Comparison of ENCODE assay signal across 21 cellular contexts in genomic region chr9:128415222-128415621, GRCh38.
"Had no signal": no experiment of that assay in that cellular context is flagged by ENCODE, and none has a peak within 500 bp of the region (broad histone marks: within the 10 kb centered on the region; RNA-seq: fewer than 3 reads in every experiment).

No MANE protein-coding gene starts in this region.

- H3K36me3 Mint-ChIP-seq: activated naive CD8-positive, alpha-beta T cell treated with anti-CD3 and anti-CD28 coated beads for 36 hours; natural killer cell had no signal

- H3K9me3 Mint-ChIP-seq: activated B cell treated with CpG ODN at 0.5 μM for 24 hours; activated naive CD8-positive, alpha-beta T cell treated with anti-CD3 and anti-CD28 coated beads for 36 hours; natural killer cell; stimulated activated naive CD8-positive, alpha-beta T cell treated with anti-CD3 and anti-CD28 coated beads, Interleukin-15, Interleukin-2, amounts not matched to agents 100 ng/mL and 50 ng/mL, for 24 hours had no signal

- H3K27me3 ChIP-seq: testis had no signal

- ATAC-seq: activated CD8-positive, alpha-beta T cell treated with anti-CD3 and anti-CD28 coated beads, Interleukin-2, amount 10 ng/mL, durations not matched to agents 7 days and 5 days; left lung; natural killer cell; right cardiac atrium; T-helper 17 cell had no signal

- H3K27ac ChIP-seq: brain microvascular endothelial cell, esophagus muscularis mucosa, hepatocyte, left lung, prostate gland, testis had no signal

- H3K4me2 ChIP-seq: hepatocyte had no signal

- H3K27ac Mint-ChIP-seq: activated B cell treated with CpG ODN at 0.5 μM for 24 hours; activated CD8-positive, alpha-beta T cell treated with anti-CD3 and anti-CD28 coated beads, Interleukin-2, amount 10 ng/mL, durations not matched to agents 7 days and 5 days; activated naive CD8-positive, alpha-beta T cell treated with anti-CD3 and anti-CD28 coated beads for 36 hours; stimulated activated naive CD8-positive, alpha-beta T cell treated with anti-CD3 and anti-CD28 coated beads, Interleukin-15, Interleukin-2, amounts not matched to agents 100 ng/mL and 50 ng/mL, for 24 hours; T-helper 17 cell had no signal

- H3K4me3 ChIP-seq: esophagus muscularis mucosa, hepatocyte, left lung, prostate gland, smooth muscle cell, testis had no signal

- H3K36me3 ChIP-seq: brain microvascular endothelial cell, esophagus muscularis mucosa, left lung, prostate gland had no signal

- H3K4me3 Mint-ChIP-seq: activated B cell treated with CpG ODN at 0.5 μM for 24 hours; activated CD8-positive, alpha-beta T cell treated with anti-CD3 and anti-CD28 coated beads, Interleukin-2, amount 10 ng/mL, durations not matched to agents 7 days and 5 days; activated naive CD8-positive, alpha-beta T cell treated with anti-CD3 and anti-CD28 coated beads for 36 hours; natural killer cell; stimulated activated naive CD8-positive, alpha-beta T cell treated with anti-CD3 and anti-CD28 coated beads, Interleukin-15, Interleukin-2, amounts not matched to agents 100 ng/mL and 50 ng/mL, for 24 hours; T-helper 17 cell had no signal

- H3K4me1 ChIP-seq: prostate gland had no signal

- H3K79me2 ChIP-seq: hepatocyte had no signal

- DNase-seq: activated B cell treated with CpG ODN at 0.5 μM for 24 hours; activated CD4-positive, alpha-beta T cell treated with anti-CD3 and anti-CD28 coated beads for 48 hours; activated CD8-positive, alpha-beta memory T cell treated with anti-CD3 and anti-CD28 coated beads, Interleukin-2, amount 50 U/mL, for 4 hours; activated CD8-positive, alpha-beta T cell treated with anti-CD3 and anti-CD28 coated beads, Interleukin-2, amount 10 ng/mL, durations not matched to agents 7 days and 5 days; activated gamma-delta T cell; activated naive CD8-positive, alpha-beta T cell treated with anti-CD3 and anti-CD28 coated beads for 36 hours; activated T-cell treated with anti-CD3 and anti-CD28 coated beads, Interleukin-2, amount 50 U/mL, for 48 hours; anterior cingulate cortex; brain microvascular endothelial cell; cerebellar nuclear complex; islet precursor cell; left lung; natural killer cell; T-helper 17 cell; testis had no signal

- H3K9me3 ChIP-seq: esophagus muscularis mucosa, left lung, prostate gland, testis had no signal
